33 cellular contexts compared by ENCODE assay signal in genomic region chr11:1540074-1540473, GRCh38. TPM values are rescaled to one million over a fixed set of nuclear protein-coding genes. Genes with fewer than 3 reads are reported as not detected.
"Had no signal": no experiment of that assay in that cellular context is flagged by ENCODE, and none has a peak within 500 bp of the region (broad histone marks: within the 10 kb centered on the region; RNA-seq: fewer than 3 reads in every experiment).

No MANE protein-coding gene starts in this region.

- H3K9me3 ChIP-seq: stomach, suprapubic skin, testis, thoracic aorta, thyroid gland, tibial artery, transverse colon, upper lobe of left lung, upper lobe of right lung, uterus, vagina had no signal

- FAIRE-seq: urothelium cell line had no signal

- H3K4me3 ChIP-seq: stomach, suprapubic skin, testis, thoracic aorta, thyroid gland, tibial artery, transverse colon, upper lobe of left lung, upper lobe of right lung, uterus, vagina had no signal

- H3K27ac Mint-ChIP-seq: stimulated activated memory B cell treated with anti-CD40 and anti-IgM and Interleukin-4, amounts not matched to agents 10 μg/mL and 1 μg/mL and 100 μg/mL, for 72 hours; stimulated activated naive B cell treated with anti-CD40 and anti-IgM and Interleukin-4, amounts not matched to agents 10 μg/mL and 1 μg/mL and 100 μg/mL, for 72 hours; stimulated activated naive CD8-positive, alpha-beta T cell treated with anti-CD3 and anti-CD28 coated beads, Interleukin-15, amount 100 ng/mL, for 72 hours; stimulated activated naive CD8-positive, alpha-beta T cell treated with anti-CD3 and anti-CD28 coated beads, Interleukin-15, Interleukin-2, amounts not matched to agents 100 ng/mL and 50 ng/mL, for 24 hours; type B pancreatic cell had no signal

- H3K36me3 ChIP-seq: thoracic aorta, thyroid gland, transverse colon, uterus, vagina had no signal

- H3K4me1 ChIP-seq: testis had no signal

- ATAC-seq: stimulated activated effector memory CD8-positive, alpha-beta T cell treated with anti-CD3 and anti-CD28 coated beads, Interleukin-12 subunit alpha, Interleukin-12 subunit beta, amount 100 ng/mL, for 72 hours; stimulated activated memory B cell treated with anti-CD40 and anti-IgM and Interleukin-4, amounts not matched to agents 10 μg/mL and 1 μg/mL and 100 μg/mL, for 72 hours; stimulated activated naive B cell treated with anti-CD40 and anti-IgM and Interleukin-4, amounts not matched to agents 10 μg/mL and 1 μg/mL and 100 μg/mL, for 72 hours; stimulated activated naive CD8-positive, alpha-beta T cell treated with anti-CD3 and anti-CD28 coated beads, Interleukin-15, amount 100 ng/mL, for 72 hours; stimulated activated naive CD8-positive, alpha-beta T cell treated with anti-CD3 and anti-CD28 coated beads, Interleukin-15, Interleukin-2, amounts not matched to agents 100 U/mL and 50 U/mL, for 24 hours; upper lobe of right lung had no signal

- H3K36me3 Mint-ChIP-seq: type B pancreatic cell had no signal

- H3K9me3 Mint-ChIP-seq: stimulated activated effector memory CD8-positive, alpha-beta T cell treated with anti-CD3 and anti-CD28 coated beads, Interleukin-12 subunit alpha, Interleukin-12 subunit beta, amount 100 ng/mL, for 72 hours; stimulated activated memory B cell treated with anti-CD40 and anti-IgM and Interleukin-4, amounts not matched to agents 10 μg/mL and 1 μg/mL and 100 μg/mL, for 72 hours; stimulated activated naive B cell treated with anti-CD40 and anti-IgM and Interleukin-4, amounts not matched to agents 10 μg/mL and 1 μg/mL and 100 μg/mL, for 72 hours; stimulated activated naive CD8-positive, alpha-beta T cell treated with anti-CD3 and anti-CD28 coated beads, Interleukin-15, amount 100 ng/mL, for 72 hours; stimulated activated naive CD8-positive, alpha-beta T cell treated with anti-CD3 and anti-CD28 coated beads, Interleukin-15, Interleukin-2, amounts not matched to agents 100 ng/mL and 50 ng/mL, for 24 hours; type B pancreatic cell had no signal

- DNase-seq: stimulated activated CD4-positive, alpha-beta T cell treated with anti-CD3 and anti-CD28 coated beads, Interleukin-2, amount 100 ng/mL, for 24 hours; stimulated activated CD4-positive, alpha-beta T cell treated with anti-CD3 and anti-CD28 coated beads, Interleukin-2, amount 100 ng/mL, for 48 hours; stimulated activated CD4-positive, alpha-beta T cell treated with anti-CD3 and anti-CD28 coated beads, Interleukin-4, amount 100 ng/mL, for 1 hour; stimulated activated CD4-positive, alpha-beta T cell treated with anti-CD3 and anti-CD28 coated beads, Interleukin-4, amount 100 ng/mL, for 24 hours; stimulated activated CD4-positive, alpha-beta T cell treated with anti-CD3 and anti-CD28 coated beads, Interleukin-4, amount 100 ng/mL, for 4 hours; stimulated activated CD8-positive, alpha-beta memory T cell treated with anti-CD3 and anti-CD28 coated beads, Interleukin-4, amount 100 ng/mL, for 48 hours; stimulated activated naive B cell treated with anti-CD40 and anti-IgM and Interleukin-4, amounts not matched to agents 10 μg/mL and 1 μg/mL and 100 μg/mL, for 72 hours; stimulated activated naive CD4-positive, alpha-beta T cell; stimulated activated naive CD4-positive, alpha-beta T cell treated with Interleukin-2 at 50 U/mL for 16 hours; stimulated activated naive CD8-positive, alpha-beta T cell treated with anti-CD3 and anti-CD28 coated beads, Interleukin-15, amount 100 ng/mL, for 72 hours; stimulated activated naive CD8-positive, alpha-beta T cell treated with anti-CD3 and anti-CD28 coated beads, Interleukin-15, Interleukin-2, amounts not matched to agents 100 U/mL and 50 U/mL, for 24 hours; stomach; testis; thyroid gland; tibial artery; transverse colon; trophoblast cell; upper lobe of left lung; upper lobe of right lung; uterus had no signal

- H3K4me3 Mint-ChIP-seq: stimulated activated effector memory CD8-positive, alpha-beta T cell treated with anti-CD3 and anti-CD28 coated beads, Interleukin-12 subunit alpha, Interleukin-12 subunit beta, amount 100 ng/mL, for 72 hours; stimulated activated memory B cell treated with anti-CD40 and anti-IgM and Interleukin-4, amounts not matched to agents 10 μg/mL and 1 μg/mL and 100 μg/mL, for 72 hours; stimulated activated naive B cell treated with anti-CD40 and anti-IgM and Interleukin-4, amounts not matched to agents 10 μg/mL and 1 μg/mL and 100 μg/mL, for 72 hours; stimulated activated naive CD8-positive, alpha-beta T cell treated with anti-CD3 and anti-CD28 coated beads, Interleukin-15, amount 100 ng/mL, for 72 hours; stimulated activated naive CD8-positive, alpha-beta T cell treated with anti-CD3 and anti-CD28 coated beads, Interleukin-15, Interleukin-2, amounts not matched to agents 100 ng/mL and 50 ng/mL, for 24 hours; type B pancreatic cell had no signal

- H3K27ac ChIP-seq: stomach, suprapubic skin, testis, thoracic aorta, thyroid gland, tibial artery, transverse colon, upper lobe of left lung, upper lobe of right lung, uterus, vagina had no signal

- H3K27me3 ChIP-seq: testis, thyroid gland, upper lobe of left lung, uterus, vagina had no signal

RNA-seq across cellular contexts. Expression of gene KRTAP5-1, which starts 45.0 kb away (rescaled TPM):
- total RNA-seq: stomach, subcutaneous adipose tissue, temporal lobe, testis, thoracic aorta, thyroid gland, transverse colon, upper lobe of left lung, upper lobe of right lung, ureter, urinary bladder, uterus, vagina had no signal
- polyA plus RNA-seq: thymus, urinary bladder had no signal

RNA-seq across cellular contexts. Expression of gene KRTAP5-2, which starts 58.0 kb away (rescaled TPM):
- total RNA-seq: stomach, subcutaneous adipose tissue, temporal lobe, testis, thoracic aorta, thyroid gland, transverse colon, upper lobe of left lung, upper lobe of right lung, ureter, urinary bladder, uterus, vagina had no signal
- polyA plus RNA-seq: stomach, urinary bladder had no signal
